In genomic region chr1:77589231-77589630, GRCh38 we compare ENCODE assay signal across 27 cellular contexts.
"Had no signal": no experiment of that assay in that cellular context is flagged by ENCODE, and none has a peak within 500 bp of the region (broad histone marks: within the 10 kb centered on the region; RNA-seq: fewer than 3 reads in every experiment).

No MANE protein-coding gene starts in this region.

- DNase-seq: stimulated activated CD4-positive, alpha-beta T cell treated with anti-CD3 and anti-CD28 coated beads, Interleukin-2, amount 100 ng/mL, for 48 hours; stimulated activated CD4-positive, alpha-beta T cell treated with anti-CD3 and anti-CD28 coated beads, Interleukin-4, amount 100 ng/mL, for 1 hour; stimulated activated CD4-positive, alpha-beta T cell treated with anti-CD3 and anti-CD28 coated beads, Interleukin-4, amount 100 ng/mL, for 24 hours; stimulated activated CD4-positive, alpha-beta T cell treated with anti-CD3 and anti-CD28 coated beads, Interleukin-4, amount 100 ng/mL, for 4 hours; stimulated activated CD8-positive, alpha-beta memory T cell treated with anti-CD3 and anti-CD28 coated beads, Interleukin-4, amount 100 ng/mL, for 48 hours; stimulated activated naive B cell treated with anti-CD40 and anti-IgM and Interleukin-4, amounts not matched to agents 10 μg/mL and 1 μg/mL and 100 μg/mL, for 72 hours; stimulated activated naive CD4-positive, alpha-beta T cell; stimulated activated naive CD4-positive, alpha-beta T cell treated with Interleukin-2 at 50 U/mL for 16 hours; stimulated activated naive CD8-positive, alpha-beta T cell treated with anti-CD3 and anti-CD28 coated beads, Interleukin-15, amount 100 ng/mL, for 72 hours; stimulated activated naive CD8-positive, alpha-beta T cell treated with anti-CD3 and anti-CD28 coated beads, Interleukin-15, Interleukin-2, amounts not matched to agents 100 U/mL and 50 U/mL, for 24 hours; stomach; substantia nigra; testis; thyroid gland; tibial artery; transverse colon; trophoblast cell; upper lobe of left lung; upper lobe of right lung; uterus had no signal

- H3K4me3 ChIP-seq: stomach, suprapubic skin, testis, thoracic aorta, thyroid gland, tibial artery, tibial nerve, transverse colon, upper lobe of left lung, upper lobe of right lung, uterus, vagina had no signal

- ATAC-seq: stimulated activated effector memory CD8-positive, alpha-beta T cell treated with anti-CD3 and anti-CD28 coated beads, Interleukin-12 subunit alpha, Interleukin-12 subunit beta, amount 100 ng/mL, for 72 hours; stimulated activated memory B cell treated with anti-CD40 and anti-IgM and Interleukin-4, amounts not matched to agents 10 μg/mL and 1 μg/mL and 100 μg/mL, for 72 hours; stimulated activated naive B cell treated with anti-CD40 and anti-IgM and Interleukin-4, amounts not matched to agents 10 μg/mL and 1 μg/mL and 100 μg/mL, for 72 hours; stimulated activated naive CD8-positive, alpha-beta T cell treated with anti-CD3 and anti-CD28 coated beads, Interleukin-15, amount 100 ng/mL, for 72 hours; stimulated activated naive CD8-positive, alpha-beta T cell treated with anti-CD3 and anti-CD28 coated beads, Interleukin-15, Interleukin-2, amounts not matched to agents 100 U/mL and 50 U/mL, for 24 hours; upper lobe of right lung had no signal

- H3K27ac ChIP-seq: stomach, suprapubic skin, testis, thoracic aorta, thyroid gland, tibial artery, tibial nerve, transverse colon, upper lobe of left lung, upper lobe of right lung, uterus, vagina had no signal

- H3K36me3 ChIP-seq: suprapubic skin, thoracic aorta, thyroid gland, transverse colon, upper lobe of left lung, upper lobe of right lung, uterus had no signal

- H3K9me3 ChIP-seq: stomach, suprapubic skin, testis, thoracic aorta, thyroid gland, tibial artery, tibial nerve, transverse colon, upper lobe of left lung, upper lobe of right lung, uterus, vagina had no signal

- FAIRE-seq: urothelium cell line had no signal

- H3K4me1 ChIP-seq: testis, upper lobe of right lung, uterus, vagina had no signal
